Comparison of ENCODE assay signal across 1 cellular context in genomic region chr2:202060218-202060617, GRCh38.
TF ChIP-seq lines count a peak whose summit lies in the region.

No MANE protein-coding gene starts in this region.

TF ChIP-seq in K562, 482 proteins besides CTCF, POLR2A, EP300 and RAD21:
- no peak for TF ChIP-seq ASH1L (IDR thresholded peaks at IDR 0.05; ENCODE audit: borderline replicate concordance, low read depth, partially characterized antibody)
- 0 out of 2 replicates have a peak, but pooled peaks have one; percentile 9 for TF ChIP-seq ZNF384 (IDR thresholded peaks at IDR 0.05; ENCODE audit: low read depth, low read length)
